In genomic region chr21:41565550-41565949, GRCh38 we compare ENCODE assay signal across 23 cellular contexts. TPM values are rescaled to one million over a fixed set of nuclear protein-coding genes. Genes with fewer than 3 reads are reported as not detected.
DNase-seq lines count a peak whose midpoint lies in the region; ATAC-seq and TF ChIP-seq lines count a peak whose summit lies in the region.
"Had no signal": no experiment of that assay in that cellular context is flagged by ENCODE, and none has a peak within 500 bp of the region (broad histone marks: within the 10 kb centered on the region; RNA-seq: fewer than 3 reads in every experiment).

No MANE protein-coding gene starts in this region.

- H3K79me2 ChIP-seq in smooth muscle cell (ENCODE audit: low read depth), result no peaks in the 10 kb centered on the region

- H3K27ac Mint-ChIP-seq in stimulated activated naive CD8-positive, alpha-beta T cell treated with anti-CD3 and anti-CD28 coated beads, Interleukin-15, Interleukin-2, amounts not matched to agents 100 ng/mL and 50 ng/mL, for 24 hours, result peak overlapping the region; percentile 82
- H3K27ac Mint-ChIP-seq in stimulated activated naive CD8-positive, alpha-beta T cell treated with anti-CD3 and anti-CD28 coated beads, Interleukin-15, amount 100 ng/mL, for 72 hours, result no peak overlapping the region
- H3K27ac Mint-ChIP-seq in natural killer cell treated with Interleukin-12 subunit alpha and Interleukin-12 subunit beta and Interleukin-15 and Interleukin-18, amount 100 ng/mL, for 72 hours, result peak overlapping the region in 1 of 2 donors; percentile 2

- H3F3A ChIP-seq in smooth muscle cell (ENCODE audit: low read depth), result no peaks in the 10 kb centered on the region

- H3K4me2 ChIP-seq in smooth muscle cell, result peak overlapping the region; percentile 44
- H3K4me2 ChIP-seq: BLaER1 treated with 17β-estradiol and CSF1 and Interleukin-3, amounts not matched to agents 10 nM and 100 nM; SK-N-SH had no signal

- H3K4me1 Mint-ChIP-seq in stimulated activated naive CD8-positive, alpha-beta T cell treated with anti-CD3 and anti-CD28 coated beads, Interleukin-15, Interleukin-2, amounts not matched to agents 100 ng/mL and 50 ng/mL, for 24 hours (ENCODE audit: low read depth), result peaks cover 8% of the 10 kb centered on the region
- peaks cover 7% of the 10 kb centered on the region for H3K4me1 Mint-ChIP-seq in stimulated activated naive CD8-positive, alpha-beta T cell treated with anti-CD3 and anti-CD28 coated beads, Interleukin-15, amount 100 ng/mL, for 72 hours
- H3K4me1 Mint-ChIP-seq in natural killer cell treated with Interleukin-12 subunit alpha and Interleukin-12 subunit beta and Interleukin-15 and Interleukin-18, amount 100 ng/mL, for 72 hours (ENCODE audit: low read depth in 2 of 2), result peaks cover 7 to 9% of the 10 kb centered on the region in 2 donors

- no peak overlapping the region for H3K9ac ChIP-seq in smooth muscle cell (ENCODE audit: low read depth)
- H3K9ac ChIP-seq: BLaER1 treated with 17β-estradiol and CSF1 and Interleukin-3, amounts not matched to agents 10 nM and 100 nM; SK-N-SH had no signal

- no peak for TF ChIP-seq CTCF in left lung (IDR thresholded peaks at IDR 0.05)
- TF ChIP-seq CTCF in smooth muscle cell (IDR thresholded peaks at IDR 0.05; ENCODE audit: borderline replicate concordance, insufficient read depth, poor library complexity, severe bottlenecking), result no peak
- no peak for TF ChIP-seq CTCF in right lobe of liver (IDR thresholded peaks at IDR 0.05)

- H3K9me3 ChIP-seq in left lung (no peaks in the 10 kb centered on the region), smooth muscle cell (replicated peaks; ENCODE audit: low read depth) (no peaks in the 10 kb centered on the region), right lobe of liver (no peaks in the 10 kb centered on the region)
- H3K9me3 ChIP-seq: BLaER1 treated with 17β-estradiol and CSF1 and Interleukin-3, amounts not matched to agents 10 nM and 100 nM; SK-N-SH had no signal

- H3K4me3 ChIP-seq in left lung (no peak overlapping the region), smooth muscle cell (no peak overlapping the region), right lobe of liver (no peak overlapping the region)
- H3K4me3 ChIP-seq: BLaER1 treated with 17β-estradiol and CSF1 and Interleukin-3, amounts not matched to agents 10 nM and 100 nM had no signal

- WGBS in smooth muscle cell (ENCODE audit: low lambda C conversion rate), result 69% methylated on average over 11 of the region's 11 CpGs
- 74% methylated on average over 9 of the region's 11 CpGs for WGBS in right lobe of liver (ENCODE audit: insufficient coverage, low coverage, low lambda C conversion rate, missing lambda C conversion rate)

- no peaks in the 10 kb centered on the region for H4K20me1 ChIP-seq in smooth muscle cell (ENCODE audit: low read depth)
- H4K20me1 ChIP-seq: BLaER1 treated with 17β-estradiol and CSF1 and Interleukin-3, amounts not matched to agents 10 nM and 100 nM had no signal

- no peak for ATAC-seq in stimulated activated naive CD8-positive, alpha-beta T cell treated with anti-CD3 and anti-CD28 coated beads, Interleukin-15, amount 100 ng/mL, for 72 hours
- ATAC-seq in left lung, result peak; percentile 56
- ATAC-seq in GM19455 (IDR thresholded peaks at IDR 0.05; ENCODE audit: unreplicated experiment), result no peak
- no peak for ATAC-seq in natural killer cell treated with Interleukin-12 subunit alpha and Interleukin-12 subunit beta and Interleukin-15 and Interleukin-18, amount 100 ng/mL, for 72 hours
- no peak for ATAC-seq in right lobe of liver

- H3K27ac ChIP-seq in left lung (peak overlapping the region; percentile 17 to 64), smooth muscle cell (ENCODE audit: low read depth) (peak overlapping the region; percentile 66), right lobe of liver (no peak overlapping the region)
- H3K27ac ChIP-seq: BLaER1 treated with 17β-estradiol and CSF1 and Interleukin-3, amounts not matched to agents 10 nM and 100 nM; HL-60 had no signal

- no peak for TF ChIP-seq POLR2A in right lobe of liver (IDR thresholded peaks at IDR 0.05)

- no peaks in the 10 kb centered on the region for H3K9me3 Mint-ChIP-seq in stimulated activated naive CD8-positive, alpha-beta T cell treated with anti-CD3 and anti-CD28 coated beads, Interleukin-15, Interleukin-2, amounts not matched to agents 100 ng/mL and 50 ng/mL, for 24 hours
- H3K9me3 Mint-ChIP-seq in stimulated activated naive CD8-positive, alpha-beta T cell treated with anti-CD3 and anti-CD28 coated beads, Interleukin-15, amount 100 ng/mL, for 72 hours, result no peaks in the 10 kb centered on the region
- no peaks in the 10 kb centered on the region for H3K9me3 Mint-ChIP-seq in natural killer cell treated with Interleukin-12 subunit alpha and Interleukin-12 subunit beta and Interleukin-15 and Interleukin-18, amount 100 ng/mL, for 72 hours

- H3K36me3 Mint-ChIP-seq in stimulated activated naive CD8-positive, alpha-beta T cell treated with anti-CD3 and anti-CD28 coated beads, Interleukin-15, Interleukin-2, amounts not matched to agents 100 ng/mL and 50 ng/mL, for 24 hours (ENCODE audit: low read depth), result no peaks in the 10 kb centered on the region
- no peaks in the 10 kb centered on the region for H3K36me3 Mint-ChIP-seq in natural killer cell treated with Interleukin-12 subunit alpha and Interleukin-12 subunit beta and Interleukin-15 and Interleukin-18, amount 100 ng/mL, for 72 hours
- H3K36me3 Mint-ChIP-seq: CD4-positive, alpha-beta memory T cell had no signal

- H3K4me3 Mint-ChIP-seq in stimulated activated naive CD8-positive, alpha-beta T cell treated with anti-CD3 and anti-CD28 coated beads, Interleukin-15, Interleukin-2, amounts not matched to agents 100 ng/mL and 50 ng/mL, for 24 hours, result no peak overlapping the region
- H3K4me3 Mint-ChIP-seq in stimulated activated naive CD8-positive, alpha-beta T cell treated with anti-CD3 and anti-CD28 coated beads, Interleukin-15, amount 100 ng/mL, for 72 hours, result no peak overlapping the region
- no peak overlapping the region for H3K4me3 Mint-ChIP-seq in natural killer cell treated with Interleukin-12 subunit alpha and Interleukin-12 subunit beta and Interleukin-15 and Interleukin-18, amount 100 ng/mL, for 72 hours

- DNase-seq in stimulated activated naive CD8-positive, alpha-beta T cell treated with anti-CD3 and anti-CD28 coated beads, Interleukin-15, amount 100 ng/mL, for 72 hours, result no peak
- no peak for DNase-seq in left lung
- no peak for DNase-seq in smooth muscle cell (lab: John Stamatoyannopoulos, UW; ENCODE audit: unreplicated experiment)
- DNase-seq in NCI-H2227 (lab: John Stamatoyannopoulos, UW; ENCODE audit: unreplicated experiment), result no peak
- no peak for DNase-seq in natural killer cell treated with Interleukin-12 subunit alpha and Interleukin-12 subunit beta and Interleukin-15 and Interleukin-18, amount 100 ng/mL, for 72 hours (ENCODE audit: low spot score)
- no peak for DNase-seq in right lobe of liver
- DNase-seq: 8988T; CD4-positive, alpha-beta memory T cell; DMS153; GOT3; HCEC 1CT; KBM-7; NCI-H1105; NCI-H146; NCI-H2029; NCI-H69; SIG-M5; SK-N-SH had no signal

- H3K36me3 ChIP-seq in left lung, result no peaks in the 10 kb centered on the region
- H3K36me3 ChIP-seq in smooth muscle cell (ENCODE audit: low read depth), result no peaks in the 10 kb centered on the region
- no peaks in the 10 kb centered on the region for H3K36me3 ChIP-seq in right lobe of liver
- H3K36me3 ChIP-seq: BLaER1 treated with 17β-estradiol and CSF1 and Interleukin-3, amounts not matched to agents 10 nM and 100 nM had no signal

- no peak overlapping the region for H2AFZ ChIP-seq in smooth muscle cell (ENCODE audit: low read depth)

- H3K4me1 ChIP-seq in left lung (no peaks in the 10 kb centered on the region), smooth muscle cell (ENCODE audit: low read depth) (no peaks in the 10 kb centered on the region), right lobe of liver (peaks cover 0 to 14% (median 0%) of the 10 kb centered on the region in 4 donors)

- peaks cover 25% of the 10 kb centered on the region for H3K27me3 Mint-ChIP-seq in stimulated activated naive CD8-positive, alpha-beta T cell treated with anti-CD3 and anti-CD28 coated beads, Interleukin-15, Interleukin-2, amounts not matched to agents 100 ng/mL and 50 ng/mL, for 24 hours
- H3K27me3 Mint-ChIP-seq in stimulated activated naive CD8-positive, alpha-beta T cell treated with anti-CD3 and anti-CD28 coated beads, Interleukin-15, amount 100 ng/mL, for 72 hours, result peaks cover 49% of the 10 kb centered on the region
- H3K27me3 Mint-ChIP-seq in natural killer cell treated with Interleukin-12 subunit alpha and Interleukin-12 subunit beta and Interleukin-15 and Interleukin-18, amount 100 ng/mL, for 72 hours, result peaks cover 6 to 28% of the 10 kb centered on the region in 2 donors

- peaks cover 0 to 1% of the 10 kb centered on the region in 2 donors for H3K27me3 ChIP-seq in left lung
- no peaks in the 10 kb centered on the region for H3K27me3 ChIP-seq in smooth muscle cell (ENCODE audit: low read depth)
- H3K27me3 ChIP-seq in right lobe of liver, result no peaks in the 10 kb centered on the region
- H3K27me3 ChIP-seq: BLaER1 treated with 17β-estradiol and CSF1 and Interleukin-3, amounts not matched to agents 10 nM and 100 nM had no signal

- intact Hi-C loops in left lung (cut with DNase I), result no loop called here
- intact Hi-C loops in right lobe of liver (cut with DNase I), result loop anchor here in 1 of 2 donors (5.0 kb wide), 1 partner anchor 38 kb away; no protein-coding TSS in a partner anchor

RNA-seq across cellular contexts. Expression of gene TMPRSS2, which starts 57.6 kb away (rescaled TPM):
- total RNA-seq in left lung (100 to 1,000 TPM in 1 of 2 donors, 10 to 100 TPM in 1; 56.8 to 137 TPM), smooth muscle cell (1.3 and 2.0 TPM in 2 replicates), right lobe of liver (10 to 100 TPM; 19.3 to 53.7 (median 20.8) TPM)
- 0.39 and 1.3 TPM in 2 replicates for polyA plus RNA-seq in smooth muscle cell
- total RNA-seq in natural killer cell treated with Interleukin-12 subunit alpha and Interleukin-12 subunit beta and Interleukin-15 and Interleukin-18, amount 100 ng/mL, for 72 hours, result not detected
- total RNA-seq: CD4-positive, alpha-beta memory T cell; G401 had no signal
- polyA plus RNA-seq: CD4-positive, alpha-beta memory T cell; SK-N-SH had no signal

Comparison
In these comparisons a context has a peak if more than half of its experiments do, and no peak if none do; other contexts are left out.
1. H3K27ac ChIP-seq: peak in left lung (2 of 2) and smooth muscle cell (single experiment); none in right lobe of liver (0 of 3).